ENCODE assay signal across 8 cellular contexts in the genomic region with DNA sequence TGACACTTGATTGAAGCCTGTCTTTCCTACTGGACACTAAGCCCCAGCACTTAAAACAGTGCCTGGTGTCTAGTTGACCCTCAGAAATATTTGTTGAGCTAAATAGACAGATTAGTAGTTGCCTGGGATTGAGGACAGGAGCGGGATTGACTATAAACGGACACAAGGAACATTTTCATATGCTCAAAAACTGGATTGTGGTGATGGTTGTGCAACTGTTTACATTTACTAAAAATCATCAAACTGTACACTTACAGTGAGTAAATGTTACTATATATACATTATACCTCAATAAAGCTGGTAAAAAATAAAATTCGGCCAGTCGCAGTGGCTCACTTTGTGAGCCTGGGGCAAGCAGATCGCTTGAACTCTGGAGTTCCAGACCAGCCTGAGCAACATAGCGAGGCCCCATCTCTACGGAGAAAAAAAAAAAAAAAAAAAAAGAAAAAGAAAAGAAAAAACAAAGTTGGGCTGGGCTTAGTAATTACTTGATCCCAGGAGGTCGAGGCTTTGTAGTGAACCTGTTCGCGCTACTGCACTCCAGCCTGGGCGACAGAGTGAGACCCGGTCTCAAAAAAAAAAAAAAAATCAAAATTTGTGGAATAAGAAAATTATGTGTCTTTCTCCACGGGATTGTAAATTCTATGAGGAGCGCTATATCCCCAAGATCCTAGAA. TPM values are rescaled to one million over a fixed set of nuclear protein-coding genes. Genes with fewer than 3 reads are reported as not detected.
DNase-seq lines count a peak whose midpoint lies in the region; ATAC-seq and TF ChIP-seq lines count a peak whose summit lies in the region.

No MANE protein-coding gene starts in this region.

- peak overlapping the region; percentile 92 to 94 for H3K27ac Mint-ChIP-seq in effector memory CD8-positive, alpha-beta T cell

- H3K27me3 ChIP-seq in KMS-11 (ENCODE audit: insufficient read depth, low read depth) (no peaks in the 10 kb centered on the region), ovary (no peaks in the 10 kb centered on the region)

- intact Hi-C loops in ovary (cut with DNase I), result no loop called here

- H4K20me1 ChIP-seq in KMS-11 (ENCODE audit: insufficient read depth), result no peaks in the 10 kb centered on the region

- peak overlapping the region; percentile 71 for H3K4me2 ChIP-seq in KMS-11

- no peak for TF ChIP-seq EP300 in ovary (IDR thresholded peaks at IDR 0.05)

- TF ChIP-seq CTCF in KMS-11 (conservative IDR thresholded peaks at IDR 0.05; ENCODE audit: low read depth, low read length), result no peak
- TF ChIP-seq CTCF in ovary (IDR thresholded peaks at IDR 0.05), result no peak

- peaks cover 34% of the 10 kb centered on the region; the same call in 1 of the 2 replicates for H3K79me2 ChIP-seq in KMS-11 (ENCODE audit: insufficient read depth, low read depth)

- peaks cover 26% of the 10 kb centered on the region for H3K4me1 ChIP-seq in KMS-11 (ENCODE audit: low read depth, poor library complexity, severe bottlenecking)
- H3K4me1 ChIP-seq in ovary (ENCODE audit: insufficient read depth), result no peaks in the 10 kb centered on the region

- no peaks in the 10 kb centered on the region for H3K9me3 Mint-ChIP-seq in effector memory CD8-positive, alpha-beta T cell

- DNase-seq in effector memory CD8-positive, alpha-beta T cell, result no peak
- DNase-seq in ovary (no peak), NCI-H69 (lab: John Stamatoyannopoulos, UW) (no peak)

- peaks cover 11% of the 10 kb centered on the region for H3K36me3 Mint-ChIP-seq in effector memory CD8-positive, alpha-beta T cell (ENCODE audit: insufficient read depth)

- H3K4me3 ChIP-seq in KMS-11 (IDR thresholded peaks at IDR 0.05; ENCODE audit: insufficient read depth, low read depth, low read length) (no peak overlapping the region), ovary (peak overlapping the region; percentile 59)

- no peaks in the 10 kb centered on the region for H3K9me3 ChIP-seq in ovary

- H3K27me3 Mint-ChIP-seq in effector memory CD8-positive, alpha-beta T cell, result no peaks in the 10 kb centered on the region

- H3K36me3 ChIP-seq in KMS-11 (ENCODE audit: insufficient read depth) (no peaks in the 10 kb centered on the region), ovary (no peaks in the 10 kb centered on the region)

- no peak for TF ChIP-seq POLR2A in ovary (IDR thresholded peaks at IDR 0.05)

- WGBS in ovary, 3 donors, result 10 to 17% (median 15%) methylated on average over 14 of the region's 14 CpGs

- peak; percentile 7 for ATAC-seq in GM18907 (IDR thresholded peaks at IDR 0.05; ENCODE audit: unreplicated experiment)
- ATAC-seq in effector memory CD8-positive, alpha-beta T cell (replicated peaks), result peak; percentile 5
- ATAC-seq in HG03039 (IDR thresholded peaks at IDR 0.05; ENCODE audit: unreplicated experiment), result no peak
- no peak for ATAC-seq in GM21786 (IDR thresholded peaks at IDR 0.05; ENCODE audit: unreplicated experiment)
- no peak for ATAC-seq in HG03457 (IDR thresholded peaks at IDR 0.05; ENCODE audit: unreplicated experiment)

- peak overlapping the region; percentile 92 to 94 for H3K4me3 Mint-ChIP-seq in effector memory CD8-positive, alpha-beta T cell

- H3K9ac ChIP-seq in KMS-11, result peak overlapping the region; percentile 39; the same call in 1 of the 2 replicates

- no peak overlapping the region for H3K27ac ChIP-seq in KMS-11
- H3K27ac ChIP-seq in ovary, result no peak overlapping the region

- H2AFZ ChIP-seq in KMS-11 (ENCODE audit: low read depth), result peak overlapping the region; percentile 76

- peaks cover 22 to 28% of the 10 kb centered on the region in 2 donors for H3K4me1 Mint-ChIP-seq in effector memory CD8-positive, alpha-beta T cell (ENCODE audit: low read depth in 2 of 2)

RNA-seq across cellular contexts. Expression of a gene that starts 0.6 kb away (rescaled TPM):
- 10 to 100 TPM; 26.8 to 82.4 (median 63.8) TPM for total RNA-seq in ovary
- polyA plus RNA-seq in ovary, result 10 to 100 TPM; 19.4 to 58.6 TPM

RNA-seq across cellular contexts. Expression of a gene that starts 17.3 kb away (rescaled TPM):
- 10 to 100 TPM in 3 of 7 donors, 1 to 10 TPM in 4; 1.7 to 12.4 (median 9.6) TPM for total RNA-seq in ovary
- polyA plus RNA-seq in ovary, result 1 to 10 TPM; 5.3 to 8.2 TPM

RNA-seq across cellular contexts. Expression of a gene that starts 56.2 kb away (rescaled TPM):
- total RNA-seq in ovary, result not detected
- polyA plus RNA-seq in ovary, result not detected

Comparison
In these comparisons a context has a peak if more than half of its experiments do, and no peak if none do; other contexts are left out.
1. ATAC-seq: peak in GM18907 (single experiment) and effector memory CD8-positive, alpha-beta T cell (single experiment); none in HG03039 (single experiment), GM21786 (single experiment) and HG03457 (single experiment).